Comparison of ENCODE assay signal across 26 cellular contexts in genomic region chr1:87549691-87550090, GRCh38.
"Had no signal": no experiment of that assay in that cellular context is flagged by ENCODE, and none has a peak within 500 bp of the region (broad histone marks: within the 10 kb centered on the region; RNA-seq: fewer than 3 reads in every experiment).

No MANE protein-coding gene starts in this region.

- H3K9me3 ChIP-seq: neutrophil, ovary had no signal

- H3K36me3 ChIP-seq: heart right ventricle, left ventricle myocardium inferior, neural progenitor cell, neutrophil, ovary, right atrium auricular region, tibial nerve, uterus had no signal

- H3K27ac ChIP-seq: heart right ventricle, left ventricle myocardium inferior, neural progenitor cell, neutrophil, ovary, right atrium auricular region, tibial nerve, uterus had no signal

- ATAC-seq: heart right ventricle; left cardiac atrium; natural killer cell; stimulated activated memory B cell treated with anti-CD40 and anti-IgM and Interleukin-4, amounts not matched to agents 10 μg/mL and 1 μg/mL and 100 μg/mL, for 72 hours; stimulated activated naive CD8-positive, alpha-beta T cell treated with anti-CD3 and anti-CD28 coated beads, Interleukin-15, amount 100 ng/mL, for 72 hours had no signal

- DNase-seq: heart right ventricle; hippocampal formation; kidney glomerular epithelial cell; left cardiac atrium; left ventricle myocardium inferior; mesendoderm; naive B cell; natural killer cell; nephron progenitor cell; occipital lobe; ovary; stimulated activated CD4-positive, alpha-beta T cell treated with anti-CD3 and anti-CD28 coated beads, Interleukin-1b, Interleukin-23, amount 100 ng/mL, for 48 hours; stimulated activated CD4-positive, alpha-beta T cell treated with anti-CD3 and anti-CD28 coated beads, Interleukin-2, amount 100 ng/mL, for 48 hours; stimulated activated CD4-positive, alpha-beta T cell treated with anti-CD3 and anti-CD28 coated beads, Interleukin-4, amount 100 ng/mL, for 4 hours; stimulated activated CD8-positive, alpha-beta memory T cell treated with anti-CD3 and anti-CD28 coated beads, Interleukin-4, amount 100 ng/mL, for 48 hours; stimulated activated naive CD4-positive, alpha-beta T cell treated with Interleukin-2 at 50 U/mL for 16 hours; stimulated activated naive CD8-positive, alpha-beta T cell treated with anti-CD3 and anti-CD28 coated beads, Interleukin-15, amount 100 ng/mL, for 72 hours; substantia nigra; uterus had no signal

- H3K4me3 ChIP-seq: heart right ventricle, left ventricle myocardium inferior, lung, neural progenitor cell, ovary, right atrium auricular region, smooth muscle cell, tibial nerve, uterus had no signal

- H3K4me1 ChIP-seq: heart right ventricle, left ventricle myocardium inferior, neural progenitor cell, right atrium auricular region, tibial nerve, uterus had no signal

- H3K27me3 ChIP-seq: heart right ventricle, neural progenitor cell, neutrophil, ovary, right atrium auricular region, tibial nerve, uterus had no signal
